In the genomic region with DNA sequence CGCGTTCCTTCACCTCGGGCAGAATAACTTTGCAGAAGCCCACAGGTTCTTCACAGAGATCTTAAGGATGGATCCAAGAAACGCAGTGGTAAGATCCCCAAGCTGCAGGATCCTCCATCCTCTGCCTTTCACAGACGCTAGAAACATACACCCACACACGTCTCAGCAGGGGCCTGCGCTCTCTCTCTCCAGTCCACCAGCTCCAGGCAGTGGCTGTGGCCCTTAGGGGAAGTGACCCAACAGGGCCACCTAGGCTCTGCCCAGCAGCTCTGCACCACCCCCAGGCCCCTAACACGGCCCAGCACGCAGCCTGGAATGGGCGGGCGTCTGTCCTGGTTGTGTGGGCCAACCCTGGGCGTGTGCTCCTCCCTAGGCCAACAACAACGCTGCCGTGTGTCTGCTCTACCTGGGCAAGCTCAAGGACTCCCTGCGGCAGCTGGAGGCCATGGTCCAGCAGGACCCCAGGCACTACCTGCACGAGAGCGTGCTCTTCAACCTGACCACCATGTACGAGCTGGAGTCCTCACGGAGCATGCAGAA, we compare ENCODE assay signal across 25 cellular contexts.
"Had no signal": no experiment of that assay in that cellular context is flagged by ENCODE, and none has a peak within 500 bp of the region (broad histone marks: within the 10 kb centered on the region; RNA-seq: fewer than 3 reads in every experiment).

No MANE protein-coding gene starts in this region.

- FAIRE-seq: astrocyte, TTC549 had no signal

- ATAC-seq: activated T-helper 17 cell treated with anti-CD3 and anti-CD28 coated beads, Interleukin-2, amount 50 U/mL, for 72 hours; T-cell had no signal

- DNase-seq: activated CD4-positive, alpha-beta memory T cell treated with anti-CD3 and anti-CD28 coated beads, Interleukin-2, amount 10 ng/mL, durations not matched to agents 7 days and 5 days; activated CD4-positive, alpha-beta T cell treated with anti-CD3 and anti-CD28 coated beads, Interleukin-2, amount 10 ng/mL, durations not matched to agents 7 days and 5 days; activated CD4-positive, CD25-positive, alpha-beta regulatory T cell; activated gamma-delta T cell; activated naive CD4-positive, alpha-beta T cell treated with anti-CD3 and anti-CD28 coated beads for 36 hours; activated T-cell treated with anti-CD3 and anti-CD28 coated beads for 4 hours; activated T-cell treated with anti-CD3 and anti-CD28 coated beads, Interleukin-2, amount 50 U/mL, for 48 hours; amygdala; KG1; MV-4-11; NCI-H1092 treated with DMSO at 0.1 percent for 48 hours; NCI-H1417 treated with DMSO at 0.1 percent for 48 hours; NCI-H1694; NCI-H2029 treated with DMSO at 0.1 percent for 48 hours; NCI-H510A treated with DMSO at 0.1 percent for 48 hours; NCI-H69; NK-92 treated with Interleukin-12 subunit alpha and Interleukin-12 subunit beta, amount 100 ng/mL, for 24 hours; Peyer's patch; SIG-M5; T-cell; T-helper 2 cell; T1000 had no signal

- H3K9me3 ChIP-seq: Peyer's patch had no signal

- H3K27me3 ChIP-seq: Peyer's patch had no signal

- H3K4me3 ChIP-seq: Peyer's patch had no signal

- H3K27ac ChIP-seq: Peyer's patch had no signal
